ENCODE assay signal across 8 cellular contexts in genomic region chr2:46657042-46657504, GRCh38. TPM values are rescaled to one million over a fixed set of nuclear protein-coding genes. Genes with fewer than 3 reads are reported as not detected.
A peak's percentile ranks its signal among the peaks of the same experiment; 100 is the strongest.
DNase-seq lines count a peak whose midpoint lies in the region; ATAC-seq and TF ChIP-seq lines count a peak whose summit lies in the region.

No MANE protein-coding gene starts in this region.

- peak; percentile 47 for DNase-seq in EL
- DNase-seq in LoVo (ENCODE audit: low spot score): peak; percentile 42
- no peak for DNase-seq in activated CD8-positive, alpha-beta T cell treated with anti-CD3 and anti-CD28 coated beads for 36 hours
- peak; percentile 71 for DNase-seq in iPS-NIHi7 (ENCODE audit: extremely low spot score)
- DNase-seq in upper lobe of right lung: no peak
- DNase-seq in NCI-H226: no peak

- H3K27me3 Mint-ChIP-seq in activated CD8-positive, alpha-beta T cell treated with anti-CD3 and anti-CD28 coated beads for 36 hours: no peaks in the 10 kb centered on the region

- no peak overlapping the region for H3K4me3 Mint-ChIP-seq in activated CD8-positive, alpha-beta T cell treated with anti-CD3 and anti-CD28 coated beads for 36 hours

- no peaks in the 10 kb centered on the region for H3K27me3 ChIP-seq in upper lobe of right lung

- TF ChIP-seq CTCF in activated CD8-positive, alpha-beta T cell treated with anti-CD3 and anti-CD28 coated beads for 36 hours (IDR thresholded peaks at IDR 0.05): peak; percentile 28
- peak; percentile 44 for TF ChIP-seq CTCF in upper lobe of right lung (IDR thresholded peaks at IDR 0.05)

- POLR2A ChIA-PET in activated CD8-positive, alpha-beta T cell treated with anti-CD3 and anti-CD28 coated beads for 36 hours (lab: Charles Lee): no interaction called here

- no peaks in the 10 kb centered on the region for H3K36me3 Mint-ChIP-seq in activated CD8-positive, alpha-beta T cell treated with anti-CD3 and anti-CD28 coated beads for 36 hours (ENCODE audit: low read depth)

- H3K4me3 ChIP-seq in upper lobe of right lung: no peak overlapping the region

- CTCF ChIA-PET in activated CD8-positive, alpha-beta T cell treated with anti-CD3 and anti-CD28 coated beads for 36 hours (lab: Charles Lee): interaction anchor here (0.8 to 4.9 kb wide), 7 partner anchors 11 to 232 kb away, joined by 3 to 28 read pairs (median 4); no protein-coding TSS in a partner anchor

- intact Hi-C loops in activated CD8-positive, alpha-beta T cell treated with anti-CD3 and anti-CD28 coated beads for 36 hours (cut with micrococcal nuclease): loop anchor here (5.0 kb wide), 1 partner anchor 120 kb away; no protein-coding TSS in a partner anchor
- intact Hi-C loops in upper lobe of right lung (cut with DNase I): no loop called here

- H3K9me3 ChIP-seq in upper lobe of right lung: no peaks in the 10 kb centered on the region

- peak; percentile 51 for ATAC-seq in activated CD8-positive, alpha-beta T cell treated with anti-CD3 and anti-CD28 coated beads for 36 hours
- peak; percentile 88 for ATAC-seq in upper lobe of right lung
- ATAC-seq in HG03097 (IDR thresholded peaks at IDR 0.05; ENCODE audit: low FRiP score, unreplicated experiment): no peak
- no peak for ATAC-seq in HG03521 (IDR thresholded peaks at IDR 0.05; ENCODE audit: unreplicated experiment)

- no peak overlapping the region for H3K27ac Mint-ChIP-seq in activated CD8-positive, alpha-beta T cell treated with anti-CD3 and anti-CD28 coated beads for 36 hours

- no peaks in the 10 kb centered on the region for H3K36me3 ChIP-seq in upper lobe of right lung

- peaks cover 21% of the 10 kb centered on the region for H3K4me1 ChIP-seq in upper lobe of right lung

- peak overlapping the region; percentile 65 for H3K27ac ChIP-seq in upper lobe of right lung

- H3K4me1 Mint-ChIP-seq in activated CD8-positive, alpha-beta T cell treated with anti-CD3 and anti-CD28 coated beads for 36 hours (ENCODE audit: low read depth): no peaks in the 10 kb centered on the region

- H3K9me3 Mint-ChIP-seq in activated CD8-positive, alpha-beta T cell treated with anti-CD3 and anti-CD28 coated beads for 36 hours: no peaks in the 10 kb centered on the region

RNA-seq across cellular contexts. Expression of gene CRIPT, which starts 40.1 kb away (rescaled TPM):
- 1 to 10 TPM; 8.1 to 8.4 TPM for total RNA-seq in activated CD8-positive, alpha-beta T cell treated with anti-CD3 and anti-CD28 coated beads for 36 hours
- total RNA-seq in upper lobe of right lung: 15.3 TPM

RNA-seq across cellular contexts. Expression of gene PIGF, which starts 40.2 kb away (rescaled TPM):
- total RNA-seq in activated CD8-positive, alpha-beta T cell treated with anti-CD3 and anti-CD28 coated beads for 36 hours: 10 to 100 TPM; 27.2 to 27.7 TPM
- total RNA-seq in upper lobe of right lung: 21.9 TPM

RNA-seq across cellular contexts. Expression of gene SOCS5, which starts 42.0 kb away (rescaled TPM):
- total RNA-seq in activated CD8-positive, alpha-beta T cell treated with anti-CD3 and anti-CD28 coated beads for 36 hours: 1 to 10 TPM; 5.2 to 5.3 TPM
- 27.5 TPM for total RNA-seq in upper lobe of right lung

Comparison
In these comparisons a context has a peak if more than half of its experiments do, and no peak if none do; other contexts are left out.
1. DNase-seq: peak in EL (single experiment), LoVo (single experiment) and iPS-NIHi7 (single experiment); none in activated CD8-positive, alpha-beta T cell treated with anti-CD3 and anti-CD28 coated beads for 36 hours (single experiment), upper lobe of right lung (single experiment) and NCI-H226 (single experiment).
2. ATAC-seq: peak in activated CD8-positive, alpha-beta T cell treated with anti-CD3 and anti-CD28 coated beads for 36 hours (single experiment) and upper lobe of right lung (single experiment); none in HG03097 (single experiment) and HG03521 (single experiment).